ENCODE assay signal across 7 cellular contexts in genomic region chr1:155983191-155984023, GRCh38. TPM values are rescaled to one million over a fixed set of nuclear protein-coding genes. Genes with fewer than 3 reads are reported as not detected.
DNase-seq lines count a peak whose midpoint lies in the region; ATAC-seq and TF ChIP-seq lines count a peak whose summit lies in the region.

No MANE protein-coding gene starts in this region.

- peak; percentile 36 for TF ChIP-seq CTCF in GM12872 (IDR thresholded peaks at IDR 0.05; ENCODE audit: insufficient read depth, low read depth, low read length)

- H3K27me3 Mint-ChIP-seq in activated naive CD8-positive, alpha-beta T cell = no peaks in the 10 kb centered on the region
- H3K27me3 Mint-ChIP-seq in stimulated activated memory B cell treated with anti-CD40 and anti-IgM and Interleukin-4, amounts not matched to agents 10 μg/mL and 1 μg/mL and 100 μg/mL, for 72 hours = no peaks in the 10 kb centered on the region

- H3K4me1 ChIP-seq in right cardiac atrium (ENCODE audit: control insufficient read depth, insufficient read depth, low read length) = peaks cover 25% of the 10 kb centered on the region

- no peaks in the 10 kb centered on the region for H3K36me3 Mint-ChIP-seq in activated naive CD8-positive, alpha-beta T cell
- H3K36me3 Mint-ChIP-seq in stimulated activated memory B cell treated with anti-CD40 and anti-IgM and Interleukin-4, amounts not matched to agents 10 μg/mL and 1 μg/mL and 100 μg/mL, for 72 hours = peaks cover 6% of the 10 kb centered on the region

- peak; percentile 82 for DNase-seq in NCI-H1048 (lab: John Stamatoyannopoulos, UW)
- DNase-seq in right cardiac atrium = peak; percentile 88 to 91 (median 90)
- no peak for DNase-seq in NCI-H1417 treated with DMSO at 0.1 percent for 48 hours (lab: John Stamatoyannopoulos, UW)

- H3K9me3 Mint-ChIP-seq in activated naive CD8-positive, alpha-beta T cell (ENCODE audit: low read depth) = no peaks in the 10 kb centered on the region
- H3K9me3 Mint-ChIP-seq in stimulated activated memory B cell treated with anti-CD40 and anti-IgM and Interleukin-4, amounts not matched to agents 10 μg/mL and 1 μg/mL and 100 μg/mL, for 72 hours = no peaks in the 10 kb centered on the region

- H3K27ac ChIP-seq in right cardiac atrium (ENCODE audit: low read length) = peak overlapping the region; percentile 84

- H3K27ac Mint-ChIP-seq in activated naive CD8-positive, alpha-beta T cell = peak overlapping the region; percentile 58
- peak overlapping the region; percentile 93 for H3K27ac Mint-ChIP-seq in stimulated activated memory B cell treated with anti-CD40 and anti-IgM and Interleukin-4, amounts not matched to agents 10 μg/mL and 1 μg/mL and 100 μg/mL, for 72 hours

- H3K9me3 ChIP-seq in right cardiac atrium (ENCODE audit: control insufficient read depth, low read length) = no peaks in the 10 kb centered on the region

- intact Hi-C loops in right cardiac atrium (cut with DNase I) = loop anchor here in 1 of 4 donors (2.0 kb wide), 1 partner anchor 43 kb away; the partner anchor contains the start of gene RXFP4

- no peak overlapping the region for H3K4me3 Mint-ChIP-seq in activated naive CD8-positive, alpha-beta T cell
- peak overlapping the region; percentile 0 for H3K4me3 Mint-ChIP-seq in stimulated activated memory B cell treated with anti-CD40 and anti-IgM and Interleukin-4, amounts not matched to agents 10 μg/mL and 1 μg/mL and 100 μg/mL, for 72 hours

- 26% methylated on average over 4 of the region's 4 CpGs for WGBS in right cardiac atrium

- ATAC-seq in right cardiac atrium (peak; percentile 74 to 85), HG03108 (IDR thresholded peaks at IDR 0.05; ENCODE audit: unreplicated experiment) (no peak)
- peak; percentile 79 for ATAC-seq in stimulated activated memory B cell treated with anti-CD40 and anti-IgM and Interleukin-4, amounts not matched to agents 10 μg/mL and 1 μg/mL and 100 μg/mL, for 72 hours

- H3K4me3 ChIP-seq in right cardiac atrium (ENCODE audit: low read length) = peak overlapping the region; percentile 38

- no peaks in the 10 kb centered on the region for H3K27me3 ChIP-seq in right cardiac atrium (ENCODE audit: control insufficient read depth, insufficient read depth)

- peaks cover 45% of the 10 kb centered on the region for H3K4me1 Mint-ChIP-seq in activated naive CD8-positive, alpha-beta T cell (ENCODE audit: low read depth)
- H3K4me1 Mint-ChIP-seq in stimulated activated memory B cell treated with anti-CD40 and anti-IgM and Interleukin-4, amounts not matched to agents 10 μg/mL and 1 μg/mL and 100 μg/mL, for 72 hours = peaks cover 56% of the 10 kb centered on the region

RNA-seq across cellular contexts. Expression of gene ARHGEF2, which starts 5.1 kb away (rescaled TPM):
- total RNA-seq in right cardiac atrium = 10 to 100 TPM; 56.6 to 75.7 (median 66.7) TPM
- polyA plus RNA-seq in right cardiac atrium = 34.9 TPM

RNA-seq across cellular contexts. Expression of gene SSR2, which starts 37.3 kb away (rescaled TPM):
- 100 to 1,000 TPM in 1 of 4 donors, 10 to 100 TPM in 3; 82.0 to 112 (median 93.1) TPM for total RNA-seq in right cardiac atrium
- 93.3 TPM for polyA plus RNA-seq in right cardiac atrium

RNA-seq across cellular contexts. Expression of gene RXFP4, which starts 42.0 kb away (rescaled TPM):
- total RNA-seq in right cardiac atrium = not detected
- not detected for polyA plus RNA-seq in right cardiac atrium

RNA-seq across cellular contexts. Expression of gene KHDC4, which starts 49.2 kb away (rescaled TPM):
- total RNA-seq in right cardiac atrium = 10 to 100 TPM; 24.0 to 29.3 (median 28.8) TPM
- 20.0 TPM for polyA plus RNA-seq in right cardiac atrium
